8 cellular contexts compared by ENCODE assay signal in the genomic region with DNA sequence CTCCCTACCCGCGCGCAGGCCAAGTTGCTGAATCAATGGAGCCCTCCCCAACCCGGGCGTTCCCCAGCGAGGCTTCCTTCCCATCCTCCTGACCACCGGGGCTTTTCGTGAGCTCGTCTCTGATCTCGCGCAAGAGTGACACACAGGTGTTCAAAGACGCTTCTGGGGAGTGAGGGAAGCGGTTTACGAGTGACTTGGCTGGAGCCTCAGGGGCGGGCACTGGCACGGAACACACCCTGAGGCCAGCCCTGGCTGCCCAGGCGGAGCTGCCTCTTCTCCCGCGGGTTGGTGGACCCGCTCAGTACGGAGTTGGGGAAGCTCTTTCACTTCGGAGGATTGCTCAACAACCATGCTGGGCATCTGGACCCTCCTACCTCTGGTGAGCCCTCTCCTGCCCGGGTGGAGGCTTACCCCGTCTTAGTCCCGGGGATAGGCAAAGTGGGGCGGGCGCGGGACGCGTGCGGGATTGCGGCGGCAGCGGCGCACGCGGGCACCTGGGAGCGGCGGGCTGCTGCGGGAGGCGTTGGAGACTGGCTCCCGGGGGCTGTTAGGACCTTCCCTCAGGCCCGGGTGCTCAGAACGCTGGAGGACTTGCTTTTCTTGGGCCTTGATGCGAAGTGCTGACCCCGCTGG. TPM values are rescaled to one million over a fixed set of nuclear protein-coding genes. Genes with fewer than 3 reads are reported as not detected.
DNase-seq lines count a peak whose midpoint lies in the region; ATAC-seq and TF ChIP-seq lines count a peak whose summit lies in the region.

A gene (plus strand): TSS at position 271 of the 633 bp plus-strand sequence. CDS start 79 bp downstream, at position 350.

- no peaks in the 10 kb centered on the region for H3K27me3 Mint-ChIP-seq in MCF 10A (ENCODE audit: insufficient read depth, unreplicated experiment)

- no peak for TF ChIP-seq CTCF in DND-41 (IDR thresholded peaks at IDR 0.05; ENCODE audit: borderline replicate concordance, extremely low read depth, low read length, poor library complexity, severe bottlenecking)
- no peak for TF ChIP-seq CTCF in MCF 10A (IDR thresholded peaks at IDR 0.05; ENCODE audit: unreplicated experiment)

- DNase-seq in DND-41 (peak; percentile 82), UCSD-AML1 (lab: John Stamatoyannopoulos, UW; ENCODE audit: unreplicated experiment) (peak; percentile 58), MCF 10A (ENCODE audit: unreplicated experiment) (peak; percentile 95), iPS-NIHi7 (ENCODE audit: extremely low spot score) (peak; percentile 48), NCI-H128 (lab: John Stamatoyannopoulos, UW; ENCODE audit: unreplicated experiment) (no peak)
- DNase-seq in stimulated activated CD4-positive, alpha-beta T cell treated with anti-CD3 and anti-CD28 coated beads, Interleukin-12 subunit alpha, Interleukin-12 subunit beta, amount 100 ng/mL, for 4 hours, result peak; percentile 69

- H3K9me3 ChIP-seq in DND-41 (ENCODE audit: insufficient read depth, low read length, severe bottlenecking), result no peaks in the 10 kb centered on the region

- peak within 1 kb of the TSS; percentile 86 for H3K4me3 Mint-ChIP-seq in MCF 10A (ENCODE audit: unreplicated experiment)

- peaks cover 15% of the 10 kb centered on the region for H3K36me3 Mint-ChIP-seq in MCF 10A (ENCODE audit: insufficient read depth, unreplicated experiment)

- H4K20me1 ChIP-seq in DND-41 (ENCODE audit: insufficient read depth, low read length), result no peaks in the 10 kb centered on the region

- POLR2A ChIA-PET in MCF 10A (lab: Yijun Ruan, JAX), result interaction anchor here (0.6 to 7.7 kb wide), 69 partner anchors 9 to 1176 kb away, joined by 3 to 72 read pairs (median 4); a partner anchor contains a TSS

- H3K4me1 Mint-ChIP-seq in MCF 10A (ENCODE audit: insufficient read depth, unreplicated experiment), result peaks cover 24% of the 10 kb centered on the region

- peak within 1 kb of the TSS; percentile 74 for H3K9ac ChIP-seq in DND-41 (ENCODE audit: low read depth, low read length)

- no TSS peak for BruUV-seq in MCF 10A (replicated peaks; lab: Mats Ljungman, UMichigan)

- CTCF ChIA-PET in MCF 10A (lab: Yijun Ruan, JAX), result interaction anchor here (1.0 to 10.6 kb wide), 16 partner anchors 9 to 227 kb away, joined by 3 to 252 read pairs (median 4); no protein-coding TSS in a partner anchor

- peak within 1 kb of the TSS; percentile 73 for H3K27ac ChIP-seq in DND-41 (ENCODE audit: low read length)

- no peaks in the 10 kb centered on the region for H3K79me2 ChIP-seq in DND-41 (ENCODE audit: insufficient read depth, low read length)

- peak within 1 kb of the TSS; percentile 95 for H2AFZ ChIP-seq in DND-41 (ENCODE audit: low read depth, low read length)

- H3K27ac Mint-ChIP-seq in MCF 10A (ENCODE audit: low read depth, unreplicated experiment), result peak within 1 kb of the TSS; percentile 93

- H3K36me3 ChIP-seq in DND-41 (ENCODE audit: insufficient read depth, low read length), result no peaks in the 10 kb centered on the region

- ATAC-seq in DND-41 (ENCODE audit: insufficient read depth, low read depth), result peak; percentile 76
- peak; percentile 59 for ATAC-seq in GM21529 (IDR thresholded peaks at IDR 0.05; ENCODE audit: unreplicated experiment)

- H3K4me2 ChIP-seq in DND-41 (ENCODE audit: insufficient read depth, low read length), result peak within 1 kb of the TSS; percentile 97

- intact Hi-C loops in MCF 10A (cut with micrococcal nuclease), result loop anchor here (1.0 to 2.0 kb wide), 2 partner anchors 32 to 227 kb away; no protein-coding TSS in a partner anchor

- H3K27me3 ChIP-seq in DND-41 (ENCODE audit: insufficient read depth, low read length, poor library complexity), result no peaks in the 10 kb centered on the region

- no peak; the same call in none of the 2 replicates for TF ChIP-seq EP300 in Ishikawa (IDR thresholded peaks at IDR 0.05; ENCODE audit: borderline replicate concordance)

- no peak for TF ChIP-seq RAD21 in Ishikawa (IDR thresholded peaks at IDR 0.05; ENCODE audit: low read depth)

- peak within 1 kb of the TSS; percentile 71 to 82 for H3K4me3 ChIP-seq in DND-41 (ENCODE audit: low read depth in 1 of 2, low read length in 2 of 2)

- H3K9me3 Mint-ChIP-seq in MCF 10A (ENCODE audit: unreplicated experiment), result no peaks in the 10 kb centered on the region

- peaks cover 42% of the 10 kb centered on the region for H3K4me1 ChIP-seq in DND-41 (ENCODE audit: insufficient read depth, low read length)

TF ChIP-seq in Ishikawa, 13 proteins besides CTCF, POLR2A, EP300 and RAD21:
- TF ChIP-seq TCF12 (IDR thresholded peaks at IDR 0.05; ENCODE audit: low read depth), result peak; percentile 72
- no peak for TF ChIP-seq CREB1 (IDR thresholded peaks at IDR 0.05; ENCODE audit: low read depth)
- TF ChIP-seq, protein P1, sequence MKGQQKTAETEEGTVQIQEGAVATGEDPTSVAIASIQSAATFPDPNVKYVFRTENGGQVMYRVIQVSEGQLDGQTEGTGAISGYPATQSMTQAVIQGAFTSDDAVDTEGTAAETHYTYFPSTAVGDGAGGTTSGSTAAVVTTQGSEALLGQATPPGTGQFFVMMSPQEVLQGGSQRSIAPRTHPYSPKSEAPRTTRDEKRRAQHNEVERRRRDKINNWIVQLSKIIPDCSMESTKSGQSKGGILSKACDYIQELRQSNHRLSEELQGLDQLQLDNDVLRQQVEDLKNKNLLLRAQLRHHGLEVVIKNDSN (IDR thresholded peaks at IDR 0.05), result peak; percentile 9
- no peak for TF ChIP-seq ZBTB7A (IDR thresholded peaks at IDR 0.05; ENCODE audit: low read depth)
- peak; percentile 46; the same call in 1 of the 2 replicates for TF ChIP-seq TAF1 (IDR thresholded peaks at IDR 0.05; ENCODE audit: low read depth)
- no peak for TF ChIP-seq EGR1 (IDR thresholded peaks at IDR 0.05)
- TF ChIP-seq, protein P2, sequence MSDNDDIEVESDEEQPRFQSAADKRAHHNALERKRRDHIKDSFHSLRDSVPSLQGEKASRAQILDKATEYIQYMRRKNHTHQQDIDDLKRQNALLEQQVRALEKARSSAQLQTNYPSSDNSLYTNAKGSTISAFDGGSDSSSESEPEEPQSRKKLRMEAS (IDR thresholded peaks at IDR 0.05), result peak; percentile 76
- TF ChIP-seq, protein P3, sequence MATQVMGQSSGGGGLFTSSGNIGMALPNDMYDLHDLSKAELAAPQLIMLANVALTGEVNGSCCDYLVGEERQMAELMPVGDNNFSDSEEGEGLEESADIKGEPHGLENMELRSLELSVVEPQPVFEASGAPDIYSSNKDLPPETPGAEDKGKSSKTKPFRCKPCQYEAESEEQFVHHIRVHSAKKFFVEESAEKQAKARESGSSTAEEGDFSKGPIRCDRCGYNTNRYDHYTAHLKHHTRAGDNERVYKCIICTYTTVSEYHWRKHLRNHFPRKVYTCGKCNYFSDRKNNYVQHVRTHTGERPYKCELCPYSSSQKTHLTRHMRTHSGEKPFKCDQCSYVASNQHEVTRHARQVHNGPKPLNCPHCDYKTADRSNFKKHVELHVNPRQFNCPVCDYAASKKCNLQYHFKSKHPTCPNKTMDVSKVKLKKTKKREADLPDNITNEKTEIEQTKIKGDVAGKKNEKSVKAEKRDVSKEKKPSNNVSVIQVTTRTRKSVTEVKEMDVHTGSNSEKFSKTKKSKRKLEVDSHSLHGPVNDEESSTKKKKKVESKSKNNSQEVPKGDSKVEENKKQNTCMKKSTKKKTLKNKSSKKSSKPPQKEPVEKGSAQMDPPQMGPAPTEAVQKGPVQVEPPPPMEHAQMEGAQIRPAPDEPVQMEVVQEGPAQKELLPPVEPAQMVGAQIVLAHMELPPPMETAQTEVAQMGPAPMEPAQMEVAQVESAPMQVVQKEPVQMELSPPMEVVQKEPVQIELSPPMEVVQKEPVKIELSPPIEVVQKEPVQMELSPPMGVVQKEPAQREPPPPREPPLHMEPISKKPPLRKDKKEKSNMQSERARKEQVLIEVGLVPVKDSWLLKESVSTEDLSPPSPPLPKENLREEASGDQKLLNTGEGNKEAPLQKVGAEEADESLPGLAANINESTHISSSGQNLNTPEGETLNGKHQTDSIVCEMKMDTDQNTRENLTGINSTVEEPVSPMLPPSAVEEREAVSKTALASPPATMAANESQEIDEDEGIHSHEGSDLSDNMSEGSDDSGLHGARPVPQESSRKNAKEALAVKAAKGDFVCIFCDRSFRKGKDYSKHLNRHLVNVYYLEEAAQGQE (IDR thresholded peaks at IDR 0.05; ENCODE audit: low read depth), result 0 out of 2 replicates have a peak, but pooled peaks have one; percentile 24
- TF ChIP-seq TEAD4 (IDR thresholded peaks at IDR 0.05), result peak; percentile 9; the same call in 1 of the 2 replicates
- no peak; the same call in 1 of the 2 replicates for TF ChIP-seq NFIC (IDR thresholded peaks at IDR 0.05)
- no peak; the same call in 1 of the 2 replicates for TF ChIP-seq FOXM1 (IDR thresholded peaks at IDR 0.05; ENCODE audit: borderline replicate concordance, low read depth)
- TF ChIP-seq CEBPB (IDR thresholded peaks at IDR 0.05), result peak; percentile 93
- TF ChIP-seq YY1 (IDR thresholded peaks at IDR 0.05; ENCODE audit: low read depth), result no peak

RNA-seq across cellular contexts. Expression of the gene that starts here (rescaled TPM):
- 55.6 and 60.2 TPM in 2 replicates for total RNA-seq in MCF 10A (2022)
